ENCODE assay signal across 1 cellular context in genomic region chr1:238549135-238549534, GRCh38.
TF ChIP-seq lines count a peak whose summit lies in the region.

No MANE protein-coding gene starts in this region.

TF ChIP-seq in K562, 482 proteins besides CTCF, POLR2A, EP300 and RAD21 (continued from another document):
- TF ChIP-seq ZNF280A (IDR thresholded peaks at IDR 0.05; ENCODE audit: low read depth, partially characterized antibody) (no peak), MAFK (IDR thresholded peaks at IDR 0.05; ENCODE audit: low read length) (peak; percentile 86), C11orf30 (IDR thresholded peaks at IDR 0.05; ENCODE audit: low read depth) (peak; percentile 50; the same call in 1 of the 2 replicates), ARHGAP35 (IDR thresholded peaks at IDR 0.05; ENCODE audit: partially characterized antibody) (no peak), BACH1 (tag; IDR thresholded peaks at IDR 0.05) (no peak), ZNF316 (IDR thresholded peaks at IDR 0.05) (peak; percentile 79)
